18 cellular contexts compared by ENCODE assay signal in the genomic region with DNA sequence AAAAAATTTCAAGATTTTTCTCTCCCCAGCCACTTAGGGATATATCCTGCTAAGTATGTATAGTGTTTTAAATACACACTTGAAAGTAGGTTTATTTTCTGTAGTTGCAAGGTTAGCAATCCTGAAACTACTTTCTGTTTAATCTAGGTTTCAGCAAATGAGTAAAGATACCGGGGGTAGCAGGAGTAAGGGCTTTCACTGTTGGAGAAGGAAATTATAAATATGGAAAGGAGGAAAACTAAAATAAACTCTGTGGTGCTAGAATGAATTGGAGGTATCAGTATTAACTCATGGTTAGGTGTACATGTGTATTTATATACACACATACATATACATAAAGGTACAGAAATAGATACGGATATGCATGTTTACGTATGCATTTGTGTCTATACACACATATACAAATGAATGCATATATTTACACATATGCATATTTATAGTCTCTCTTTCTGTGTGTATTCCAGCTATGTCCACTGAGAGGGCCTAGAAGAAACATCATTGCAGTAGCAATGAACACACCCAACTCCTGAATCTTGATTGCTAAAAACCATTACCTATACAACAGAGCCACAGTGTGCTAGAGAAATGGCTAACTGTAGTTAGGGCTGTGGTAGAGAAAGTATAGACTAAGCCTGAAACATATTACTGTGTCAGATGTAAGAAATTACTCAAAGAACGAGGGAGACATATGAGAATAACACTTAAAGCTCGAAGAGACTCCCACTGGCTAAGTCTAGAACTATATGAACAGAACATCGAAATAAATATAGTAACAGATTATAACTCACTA.
DNase-seq lines count a peak whose midpoint lies in the region; ATAC-seq, FAIRE-seq and TF ChIP-seq lines count a peak whose summit lies in the region.
"Had no signal": no experiment of that assay in that cellular context is flagged by ENCODE, and none has a peak within 500 bp of the region (broad histone marks: within the 10 kb centered on the region; RNA-seq: fewer than 3 reads in every experiment).

No MANE protein-coding gene starts in this region.

- in situ Hi-C loops in GM13977 (cut with MboI; ENCODE audit: low pct_unique_long_range_greater_than_20kb, low sequenced_read_pairs, unreplicated experiment): no loop called here

- TF ChIP-seq CTCF in GM13977 (IDR thresholded peaks at IDR 0.05; ENCODE audit: extremely low read depth, insufficient read depth, missing control alignments) (no peak), thyroid gland (IDR thresholded peaks at IDR 0.05) (no peak)

- H3K4me1 ChIP-seq in thyroid gland: peaks cover 0 to 9% of the 10 kb centered on the region in 2 donors
- H3K4me1 ChIP-seq: BE2C had no signal

- H3K27ac ChIP-seq in thyroid gland: no peak overlapping the region
- H3K27ac ChIP-seq: heart left ventricle had no signal

- peak; percentile 40 for DNase-seq in GM13977 (ENCODE audit: low spot score)
- DNase-seq in GM19239 (ENCODE audit: insufficient read length, low spot score): peak; percentile 10
- no peak for DNase-seq in NCI-H187 treated with DMSO at 0.1 percent for 48 hours (lab: John Stamatoyannopoulos, UW)
- no peak for DNase-seq in C1 segment of cervical spinal cord (lab: John Stamatoyannopoulos, UW)
- no peak for DNase-seq in thyroid gland
- no peak for DNase-seq in DMS 273 treated with DMSO at 0.1 percent for 48 hours (lab: John Stamatoyannopoulos, UW)
- DNase-seq: BE2C; cerebellar nuclear complex; DMS79 treated with DMSO at 0.1 percent for 48 hours; GOT3; heart left ventricle; NCI-H1694 treated with DMSO at 0.1 percent for 48 hours; SHP77 treated with DMSO at 0.1 percent for 48 hours; stimulated activated CD4-positive, alpha-beta T cell treated with anti-CD3 and anti-CD28 coated beads, Interleukin-2, amount 100 ng/mL, for 48 hours; stimulated activated naive CD4-positive, alpha-beta T cell had no signal

- H3K36me3 ChIP-seq in thyroid gland: no peaks in the 10 kb centered on the region

- intact Hi-C loops in thyroid gland (cut with DNase I): no loop called here

- FAIRE-seq in GM19239 (lab: Jason Lieb, UNC): peak; percentile 63
- FAIRE-seq: endothelial cell of umbilical vein had no signal

- H3K27me3 ChIP-seq in thyroid gland: no peaks in the 10 kb centered on the region
- H3K27me3 ChIP-seq: BE2C, heart left ventricle had no signal

- no peaks in the 10 kb centered on the region for H3K9me3 ChIP-seq in thyroid gland
- H3K9me3 ChIP-seq: BE2C had no signal

- WGBS in thyroid gland, 2 donors: 96 to 97% methylated on average over 6 of the region's 6 CpGs

- peak; percentile 78 for ATAC-seq in HG02852 (IDR thresholded peaks at IDR 0.05; ENCODE audit: unreplicated experiment)
- ATAC-seq in HG03571 (IDR thresholded peaks at IDR 0.05; ENCODE audit: unreplicated experiment): peak; percentile 58
- ATAC-seq: heart left ventricle had no signal

- H3K4me3 ChIP-seq in thyroid gland (replicated peaks in 1 of 3): no peak overlapping the region
- H3K4me3 ChIP-seq: heart left ventricle had no signal

- TF ChIP-seq POLR2A in thyroid gland (IDR thresholded peaks at IDR 0.05): no peak

Comparison
In these comparisons a context has a peak if more than half of its experiments do, and no peak if none do; other contexts are left out.
1. DNase-seq: peak in GM13977 (single experiment) and GM19239 (single experiment); none in NCI-H187 treated with DMSO at 0.1 percent for 48 hours (single experiment), C1 segment of cervical spinal cord (0 of 14), thyroid gland (0 of 2) and DMS 273 treated with DMSO at 0.1 percent for 48 hours (single experiment).